In the genomic region with DNA sequence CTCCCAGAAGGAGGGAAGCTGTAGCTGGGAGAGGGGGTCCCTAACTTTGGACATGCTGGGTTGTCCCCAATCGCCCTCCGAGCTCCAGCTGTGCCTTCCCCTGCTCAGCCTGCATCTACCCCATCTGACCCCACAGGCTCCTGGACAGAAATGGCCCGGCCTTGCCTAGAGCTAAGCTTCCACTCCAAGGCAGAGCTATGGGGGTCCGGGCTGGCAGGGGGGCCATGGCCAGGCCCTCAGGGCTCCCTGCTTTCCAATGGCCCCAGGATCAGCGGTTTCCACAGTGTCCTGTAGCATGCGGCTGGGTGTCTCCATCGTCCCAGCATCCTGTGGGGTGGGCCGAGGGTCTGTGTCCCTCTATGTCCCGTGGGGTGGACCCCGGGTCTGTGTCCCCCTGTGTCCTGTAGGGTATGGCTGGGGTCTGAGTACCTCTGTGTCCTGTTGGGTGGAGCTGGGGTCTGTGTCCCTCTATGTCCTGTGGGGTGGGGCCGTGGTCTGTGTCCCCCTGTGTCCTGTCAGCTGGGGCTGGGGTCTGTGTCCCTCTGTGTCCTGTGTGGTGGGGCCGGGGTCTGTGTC, we compare ENCODE assay signal across 1 cellular context.
A peak's percentile ranks its signal among the peaks of the same experiment; 100 is the strongest.
TF ChIP-seq lines count a peak whose summit lies in the region.

No MANE protein-coding gene starts in this region.

TF ChIP-seq in K562, 482 proteins besides CTCF, POLR2A, EP300 and RAD21 (continued from another document):
- no peak for TF ChIP-seq MIER1 (IDR thresholded peaks at IDR 0.05; ENCODE audit: low read depth)
- TF ChIP-seq, protein P1, sequence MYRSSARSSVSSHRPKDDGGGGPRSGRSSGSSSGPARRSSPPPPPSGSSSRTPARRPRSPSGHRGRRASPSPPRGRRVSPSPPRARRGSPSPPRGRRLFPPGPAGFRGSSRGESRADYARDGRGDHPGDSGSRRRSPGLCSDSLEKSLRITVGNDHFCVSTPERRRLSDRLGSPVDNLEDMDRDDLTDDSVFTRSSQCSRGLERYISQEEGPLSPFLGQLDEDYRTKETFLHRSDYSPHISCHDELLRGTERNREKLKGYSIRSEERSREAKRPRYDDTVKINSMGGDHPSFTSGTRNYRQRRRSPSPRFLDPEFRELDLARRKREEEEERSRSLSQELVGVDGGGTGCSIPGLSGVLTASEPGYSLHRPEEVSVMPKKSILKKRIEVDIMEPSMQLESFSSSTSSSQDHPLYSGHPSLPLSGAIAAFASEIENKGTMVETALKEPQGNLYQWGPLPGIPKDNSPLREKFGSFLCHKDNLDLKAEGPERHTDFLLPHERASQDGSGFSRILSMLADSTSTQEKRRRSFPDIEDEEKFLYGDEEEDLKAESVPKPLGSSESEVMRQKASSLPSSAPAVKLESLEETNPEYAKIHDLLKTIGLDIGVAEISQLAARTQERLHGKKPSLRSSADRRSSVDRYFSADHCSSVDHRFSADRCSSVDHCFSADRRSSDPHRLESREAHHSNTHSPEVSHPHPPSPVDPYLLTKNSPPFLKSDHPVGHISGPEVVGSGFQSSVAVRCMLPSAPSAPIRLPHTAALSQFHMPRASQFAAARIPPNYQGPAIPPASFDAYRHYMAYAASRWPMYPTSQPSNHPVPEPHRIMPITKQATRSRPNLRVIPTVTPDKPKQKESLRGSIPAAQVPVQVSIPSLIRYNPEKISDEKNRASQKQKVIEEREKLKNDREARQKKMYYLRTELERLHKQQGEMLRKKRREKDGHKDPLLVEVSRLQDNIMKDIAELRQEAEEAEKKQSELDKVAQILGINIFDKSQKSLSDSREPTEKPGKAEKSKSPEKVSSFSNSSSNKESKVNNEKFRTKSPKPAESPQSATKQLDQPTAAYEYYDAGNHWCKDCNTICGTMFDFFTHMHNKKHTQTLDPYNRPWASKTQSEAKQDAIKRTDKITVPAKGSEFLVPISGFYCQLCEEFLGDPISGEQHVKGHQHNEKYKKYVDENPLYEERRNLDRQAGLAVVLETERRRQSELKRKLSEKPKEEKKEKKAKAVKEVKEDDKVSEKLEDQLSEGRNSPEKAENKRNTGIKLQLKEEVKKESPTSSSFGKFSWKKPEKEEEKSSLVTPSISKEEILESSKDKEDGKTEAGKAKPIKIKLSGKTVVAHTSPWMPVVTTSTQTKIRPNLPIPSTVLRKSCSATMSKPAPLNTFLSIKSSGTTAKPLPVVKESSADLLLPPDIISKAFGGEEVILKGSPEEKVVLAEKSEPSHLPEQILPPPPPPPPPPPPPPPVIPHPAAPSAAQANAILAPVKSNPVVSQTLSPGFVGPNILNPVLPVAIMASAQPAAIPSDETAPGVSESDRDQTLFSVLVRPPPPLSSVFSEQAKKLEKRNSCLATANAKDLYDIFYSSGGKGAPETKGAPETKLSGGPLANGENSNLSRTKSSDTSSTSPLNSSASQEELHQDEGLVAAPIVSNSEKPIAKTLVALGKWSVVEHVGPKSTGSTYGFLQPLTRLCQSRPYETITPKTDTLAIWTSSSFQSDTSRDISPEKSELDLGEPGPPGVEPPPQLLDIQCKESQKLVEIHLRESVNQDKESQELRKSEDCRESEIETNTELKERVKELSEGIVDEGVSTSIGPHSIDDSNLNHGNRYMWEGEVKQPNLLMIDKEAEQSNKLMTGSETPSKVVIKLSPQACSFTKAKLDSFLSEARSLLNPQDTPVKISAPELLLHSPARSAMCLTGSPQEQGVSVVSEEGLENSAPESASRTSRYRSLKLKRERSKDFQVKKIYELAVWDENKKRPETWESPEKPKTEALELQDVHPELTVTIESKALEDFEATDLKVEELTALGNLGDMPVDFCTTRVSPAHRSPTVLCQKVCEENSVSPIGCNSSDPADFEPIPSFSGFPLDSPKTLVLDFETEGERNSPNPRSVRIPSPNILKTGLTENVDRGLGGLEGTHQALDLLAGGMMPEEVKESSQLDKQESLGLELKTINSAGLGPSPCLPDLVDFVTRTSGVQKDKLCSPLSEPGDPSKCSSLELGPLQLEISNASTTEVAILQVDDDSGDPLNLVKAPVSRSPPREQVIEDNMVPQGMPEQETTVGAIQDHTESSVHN (IDR thresholded peaks at IDR 0.05; ENCODE audit: borderline replicate concordance in 1 of 2, low read depth in 1 of 2) = no peak
- no peak for TF ChIP-seq HEY1 (CRISPR knock-in tag; IDR thresholded peaks at IDR 0.05; ENCODE audit: borderline replicate concordance)
- TF ChIP-seq, protein P2, sequence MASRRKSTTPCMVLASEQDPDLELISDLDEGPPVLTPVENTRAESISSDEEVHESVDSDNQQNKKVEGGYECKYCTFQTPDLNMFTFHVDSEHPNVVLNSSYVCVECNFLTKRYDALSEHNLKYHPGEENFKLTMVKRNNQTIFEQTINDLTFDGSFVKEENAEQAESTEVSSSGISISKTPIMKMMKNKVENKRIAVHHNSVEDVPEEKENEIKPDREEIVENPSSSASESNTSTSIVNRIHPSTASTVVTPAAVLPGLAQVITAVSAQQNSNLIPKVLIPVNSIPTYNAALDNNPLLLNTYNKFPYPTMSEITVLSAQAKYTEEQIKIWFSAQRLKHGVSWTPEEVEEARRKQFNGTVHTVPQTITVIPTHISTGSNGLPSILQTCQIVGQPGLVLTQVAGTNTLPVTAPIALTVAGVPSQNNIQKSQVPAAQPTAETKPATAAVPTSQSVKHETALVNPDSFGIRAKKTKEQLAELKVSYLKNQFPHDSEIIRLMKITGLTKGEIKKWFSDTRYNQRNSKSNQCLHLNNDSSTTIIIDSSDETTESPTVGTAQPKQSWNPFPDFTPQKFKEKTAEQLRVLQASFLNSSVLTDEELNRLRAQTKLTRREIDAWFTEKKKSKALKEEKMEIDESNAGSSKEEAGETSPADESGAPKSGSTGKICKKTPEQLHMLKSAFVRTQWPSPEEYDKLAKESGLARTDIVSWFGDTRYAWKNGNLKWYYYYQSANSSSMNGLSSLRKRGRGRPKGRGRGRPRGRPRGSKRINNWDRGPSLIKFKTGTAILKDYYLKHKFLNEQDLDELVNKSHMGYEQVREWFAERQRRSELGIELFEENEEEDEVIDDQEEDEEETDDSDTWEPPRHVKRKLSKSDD (conservative IDR thresholded peaks at IDR 0.05; ENCODE audit: low read length) = no peak
- TF ChIP-seq, protein P3, sequence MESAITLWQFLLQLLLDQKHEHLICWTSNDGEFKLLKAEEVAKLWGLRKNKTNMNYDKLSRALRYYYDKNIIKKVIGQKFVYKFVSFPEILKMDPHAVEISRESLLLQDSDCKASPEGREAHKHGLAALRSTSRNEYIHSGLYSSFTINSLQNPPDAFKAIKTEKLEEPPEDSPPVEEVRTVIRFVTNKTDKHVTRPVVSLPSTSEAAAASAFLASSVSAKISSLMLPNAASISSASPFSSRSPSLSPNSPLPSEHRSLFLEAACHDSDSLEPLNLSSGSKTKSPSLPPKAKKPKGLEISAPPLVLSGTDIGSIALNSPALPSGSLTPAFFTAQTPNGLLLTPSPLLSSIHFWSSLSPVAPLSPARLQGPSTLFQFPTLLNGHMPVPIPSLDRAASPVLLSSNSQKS (CRISPR knock-in tag; IDR thresholded peaks at IDR 0.05) = no peak
- no peak for TF ChIP-seq ZNF133 (CRISPR knock-in tag; IDR thresholded peaks at IDR 0.05)
- no peak for TF ChIP-seq SIN3A (IDR thresholded peaks at IDR 0.05; ENCODE audit: borderline replicate concordance in 2 of 2, control insufficient read depth in 1 of 2, low read depth in 2 of 2, low read length in 2 of 2)
- no peak for TF ChIP-seq HMGN3 (IDR thresholded peaks at IDR 0.05; ENCODE audit: borderline replicate concordance, extremely low read depth, insufficient read length, low read depth, low read length)
- TF ChIP-seq CREBBP (IDR thresholded peaks at IDR 0.05; ENCODE audit: low read depth, low read length) = no peak
- TF ChIP-seq GABPB2 (CRISPR knock-in tag; conservative IDR thresholded peaks at IDR 0.05) = no peak
- 0 out of 2 replicates have a peak, but pooled peaks have one; percentile 2 for TF ChIP-seq L3MBTL2 (IDR thresholded peaks at IDR 0.05)
- TF ChIP-seq, protein P4, sequence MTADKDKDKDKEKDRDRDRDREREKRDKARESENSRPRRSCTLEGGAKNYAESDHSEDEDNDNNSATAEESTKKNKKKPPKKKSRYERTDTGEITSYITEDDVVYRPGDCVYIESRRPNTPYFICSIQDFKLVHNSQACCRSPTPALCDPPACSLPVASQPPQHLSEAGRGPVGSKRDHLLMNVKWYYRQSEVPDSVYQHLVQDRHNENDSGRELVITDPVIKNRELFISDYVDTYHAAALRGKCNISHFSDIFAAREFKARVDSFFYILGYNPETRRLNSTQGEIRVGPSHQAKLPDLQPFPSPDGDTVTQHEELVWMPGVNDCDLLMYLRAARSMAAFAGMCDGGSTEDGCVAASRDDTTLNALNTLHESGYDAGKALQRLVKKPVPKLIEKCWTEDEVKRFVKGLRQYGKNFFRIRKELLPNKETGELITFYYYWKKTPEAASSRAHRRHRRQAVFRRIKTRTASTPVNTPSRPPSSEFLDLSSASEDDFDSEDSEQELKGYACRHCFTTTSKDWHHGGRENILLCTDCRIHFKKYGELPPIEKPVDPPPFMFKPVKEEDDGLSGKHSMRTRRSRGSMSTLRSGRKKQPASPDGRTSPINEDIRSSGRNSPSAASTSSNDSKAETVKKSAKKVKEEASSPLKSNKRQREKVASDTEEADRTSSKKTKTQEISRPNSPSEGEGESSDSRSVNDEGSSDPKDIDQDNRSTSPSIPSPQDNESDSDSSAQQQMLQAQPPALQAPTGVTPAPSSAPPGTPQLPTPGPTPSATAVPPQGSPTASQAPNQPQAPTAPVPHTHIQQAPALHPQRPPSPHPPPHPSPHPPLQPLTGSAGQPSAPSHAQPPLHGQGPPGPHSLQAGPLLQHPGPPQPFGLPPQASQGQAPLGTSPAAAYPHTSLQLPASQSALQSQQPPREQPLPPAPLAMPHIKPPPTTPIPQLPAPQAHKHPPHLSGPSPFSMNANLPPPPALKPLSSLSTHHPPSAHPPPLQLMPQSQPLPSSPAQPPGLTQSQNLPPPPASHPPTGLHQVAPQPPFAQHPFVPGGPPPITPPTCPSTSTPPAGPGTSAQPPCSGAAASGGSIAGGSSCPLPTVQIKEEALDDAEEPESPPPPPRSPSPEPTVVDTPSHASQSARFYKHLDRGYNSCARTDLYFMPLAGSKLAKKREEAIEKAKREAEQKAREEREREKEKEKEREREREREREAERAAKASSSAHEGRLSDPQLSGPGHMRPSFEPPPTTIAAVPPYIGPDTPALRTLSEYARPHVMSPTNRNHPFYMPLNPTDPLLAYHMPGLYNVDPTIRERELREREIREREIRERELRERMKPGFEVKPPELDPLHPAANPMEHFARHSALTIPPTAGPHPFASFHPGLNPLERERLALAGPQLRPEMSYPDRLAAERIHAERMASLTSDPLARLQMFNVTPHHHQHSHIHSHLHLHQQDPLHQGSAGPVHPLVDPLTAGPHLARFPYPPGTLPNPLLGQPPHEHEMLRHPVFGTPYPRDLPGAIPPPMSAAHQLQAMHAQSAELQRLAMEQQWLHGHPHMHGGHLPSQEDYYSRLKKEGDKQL (CRISPR knock-in tag; IDR thresholded peaks at IDR 0.05; ENCODE audit: borderline replicate concordance) = no peak
- TF ChIP-seq ZNF41 (CRISPR knock-in tag; conservative IDR thresholded peaks at IDR 0.05) = no peak
- TF ChIP-seq, protein P5, sequence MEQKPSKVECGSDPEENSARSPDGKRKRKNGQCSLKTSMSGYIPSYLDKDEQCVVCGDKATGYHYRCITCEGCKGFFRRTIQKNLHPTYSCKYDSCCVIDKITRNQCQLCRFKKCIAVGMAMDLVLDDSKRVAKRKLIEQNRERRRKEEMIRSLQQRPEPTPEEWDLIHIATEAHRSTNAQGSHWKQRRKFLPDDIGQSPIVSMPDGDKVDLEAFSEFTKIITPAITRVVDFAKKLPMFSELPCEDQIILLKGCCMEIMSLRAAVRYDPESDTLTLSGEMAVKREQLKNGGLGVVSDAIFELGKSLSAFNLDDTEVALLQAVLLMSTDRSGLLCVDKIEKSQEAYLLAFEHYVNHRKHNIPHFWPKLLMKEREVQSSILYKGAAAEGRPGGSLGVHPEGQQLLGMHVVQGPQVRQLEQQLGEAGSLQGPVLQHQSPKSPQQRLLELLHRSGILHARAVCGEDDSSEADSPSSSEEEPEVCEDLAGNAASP (IDR thresholded peaks at IDR 0.05) = 0 out of 2 replicates have a peak, but pooled peaks have one; percentile 19
- no peak for TF ChIP-seq BRD9 (IDR thresholded peaks at IDR 0.05; ENCODE audit: low read depth, partially characterized antibody)
- no peak for TF ChIP-seq ETS2 (tag; IDR thresholded peaks at IDR 0.05; ENCODE audit: borderline replicate concordance, poor library complexity, severe bottlenecking)
- TF ChIP-seq KHSRP (IDR thresholded peaks at IDR 0.05) = no peak
- TF ChIP-seq, protein P6, sequence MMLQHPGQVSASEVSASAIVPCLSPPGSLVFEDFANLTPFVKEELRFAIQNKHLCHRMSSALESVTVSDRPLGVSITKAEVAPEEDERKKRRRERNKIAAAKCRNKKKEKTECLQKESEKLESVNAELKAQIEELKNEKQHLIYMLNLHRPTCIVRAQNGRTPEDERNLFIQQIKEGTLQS (IDR thresholded peaks at IDR 0.05) = peak; percentile 21; the same call in 1 of the 2 replicates
- TF ChIP-seq, protein P6 (CRISPR knock-in tag; conservative IDR thresholded peaks at IDR 0.05) = no peak
- no peak for TF ChIP-seq PCBP1 (IDR thresholded peaks at IDR 0.05; ENCODE audit: low read depth, low read length, poor library complexity, severe bottlenecking)
- TF ChIP-seq HNRNPK (IDR thresholded peaks at IDR 0.05; ENCODE audit: low read depth, low read length, poor library complexity, severe bottlenecking) = no peak
- TF ChIP-seq GATAD2A (IDR thresholded peaks at IDR 0.05) = no peak
- no peak for TF ChIP-seq RUNX1 (IDR thresholded peaks at IDR 0.05; ENCODE audit: low read depth)
- no peak for TF ChIP-seq ATF1 (CRISPR knock-in tag; IDR thresholded peaks at IDR 0.05)
- TF ChIP-seq ATF1 (tag; IDR thresholded peaks at IDR 0.05) = peak; percentile 24; the same call in 1 of the 2 replicates
